ENCODE assay signal across 20 cellular contexts in genomic region chr18:75607701-75608100, GRCh38.
"Had no signal": no experiment of that assay in that cellular context is flagged by ENCODE, and none has a peak within 500 bp of the region (broad histone marks: within the 10 kb centered on the region; RNA-seq: fewer than 3 reads in every experiment).

No MANE protein-coding gene starts in this region.

- H3K9me3 ChIP-seq: gastrocnemius medialis, suprapubic skin, transverse colon, vagina had no signal

- DNase-seq: activated CD4-positive, alpha-beta T cell treated with anti-CD3 and anti-CD28 coated beads, Interleukin-2, amount 10 ng/mL, durations not matched to agents 7 days and 5 days; activated CD4-positive, CD25-positive, alpha-beta regulatory T cell; activated CD8-positive, alpha-beta T cell treated with anti-CD3 and anti-CD28 coated beads, Interleukin-2, amount 10 ng/mL, durations not matched to agents 7 days and 5 days; activated naive CD4-positive, alpha-beta T cell treated with Interleukin-2 at 50 U/mL for 16 hours; activated naive CD8-positive, alpha-beta T cell treated with anti-CD3 and anti-CD28 coated beads, Interleukin-2, amount 10 ng/mL, durations not matched to agents 7 days and 5 days; activated T-cell treated with anti-CD3 and anti-CD28 coated beads, Interleukin-2, amount 50 U/mL, for 24 hours; anterior cingulate cortex; effector memory CD8-positive, alpha-beta T cell; gastrocnemius medialis; head of caudate nucleus; stimulated activated CD4-positive, alpha-beta T cell treated with anti-CD3 and anti-CD28 coated beads, Interleukin-2, amount 100 ng/mL, for 24 hours; stimulated activated naive CD8-positive, alpha-beta T cell treated with anti-CD3 and anti-CD28 coated beads, Interleukin-15, Interleukin-2, amounts not matched to agents 100 U/mL and 50 U/mL, for 24 hours; transverse colon had no signal

- H3K27me3 Mint-ChIP-seq: activated CD4-positive, alpha-beta T cell treated with anti-CD3 and anti-CD28 coated beads, Interleukin-2, amount 10 ng/mL, durations not matched to agents 7 days and 5 days; activated naive CD8-positive, alpha-beta T cell treated with anti-CD3 and anti-CD28 coated beads, Interleukin-2, amount 10 ng/mL, durations not matched to agents 7 days and 5 days had no signal

- ATAC-seq: activated CD8-positive, alpha-beta T cell treated with anti-CD3 and anti-CD28 coated beads, Interleukin-2, amount 10 ng/mL, durations not matched to agents 7 days and 5 days; effector memory CD8-positive, alpha-beta T cell; gastrocnemius medialis; stimulated activated naive CD8-positive, alpha-beta T cell treated with anti-CD3 and anti-CD28 coated beads, Interleukin-15, Interleukin-2, amounts not matched to agents 100 U/mL and 50 U/mL, for 24 hours had no signal

- H3K36me3 ChIP-seq: cardiac muscle cell, gastrocnemius medialis, suprapubic skin, transverse colon, vagina had no signal

- H3K4me1 ChIP-seq: gastrocnemius medialis, parathyroid adenoma, suprapubic skin, transverse colon, vagina had no signal

- H3K4me3 ChIP-seq: cardiac muscle cell, gastrocnemius medialis, lung, suprapubic skin, transverse colon, vagina had no signal

- H3K4me1 Mint-ChIP-seq: activated CD4-positive, alpha-beta T cell treated with anti-CD3 and anti-CD28 coated beads, Interleukin-2, amount 10 ng/mL, durations not matched to agents 7 days and 5 days; activated naive CD8-positive, alpha-beta T cell treated with anti-CD3 and anti-CD28 coated beads, Interleukin-2, amount 10 ng/mL, durations not matched to agents 7 days and 5 days had no signal

- H3K27ac Mint-ChIP-seq: activated CD4-positive, alpha-beta T cell treated with anti-CD3 and anti-CD28 coated beads, Interleukin-2, amount 10 ng/mL, durations not matched to agents 7 days and 5 days; activated CD8-positive, alpha-beta T cell treated with anti-CD3 and anti-CD28 coated beads, Interleukin-2, amount 10 ng/mL, durations not matched to agents 7 days and 5 days; activated naive CD8-positive, alpha-beta T cell treated with anti-CD3 and anti-CD28 coated beads, Interleukin-2, amount 10 ng/mL, durations not matched to agents 7 days and 5 days; activated T-cell treated with anti-CD3 and anti-CD28 coated beads, Interleukin-2, amount 50 U/mL, for 24 hours; activated T-helper 2 cell treated with anti-CD3 and anti-CD28 coated beads, Interferon-gamma antibody, Interleukin-2, Interleukin-4, amounts not matched to agents 10 μg/mL and 5 μg/mL and 100 μg/mL, durations not matched to agents 14 hours and 24 hours and 36 hours; effector memory CD8-positive, alpha-beta T cell; nephron had no signal

- H3K27ac ChIP-seq: cardiac muscle cell, gastrocnemius medialis, parathyroid adenoma, suprapubic skin, transverse colon, vagina had no signal

- H3K36me3 Mint-ChIP-seq: activated naive CD8-positive, alpha-beta T cell treated with anti-CD3 and anti-CD28 coated beads, Interleukin-2, amount 10 ng/mL, durations not matched to agents 7 days and 5 days had no signal

- H3K27me3 ChIP-seq: cardiac muscle cell, gastrocnemius medialis, suprapubic skin, transverse colon, vagina had no signal

- H3K9me3 Mint-ChIP-seq: activated CD4-positive, alpha-beta T cell treated with anti-CD3 and anti-CD28 coated beads, Interleukin-2, amount 10 ng/mL, durations not matched to agents 7 days and 5 days; activated naive CD8-positive, alpha-beta T cell treated with anti-CD3 and anti-CD28 coated beads, Interleukin-2, amount 10 ng/mL, durations not matched to agents 7 days and 5 days; activated T-helper 2 cell treated with anti-CD3 and anti-CD28 coated beads, Interferon-gamma antibody, Interleukin-2, Interleukin-4, amounts not matched to agents 10 μg/mL and 5 μg/mL and 100 μg/mL, durations not matched to agents 14 hours and 24 hours and 36 hours had no signal

- H3K4me3 Mint-ChIP-seq: activated CD4-positive, alpha-beta T cell treated with anti-CD3 and anti-CD28 coated beads, Interleukin-2, amount 10 ng/mL, durations not matched to agents 7 days and 5 days; activated CD8-positive, alpha-beta T cell treated with anti-CD3 and anti-CD28 coated beads, Interleukin-2, amount 10 ng/mL, durations not matched to agents 7 days and 5 days; activated naive CD8-positive, alpha-beta T cell treated with anti-CD3 and anti-CD28 coated beads, Interleukin-2, amount 10 ng/mL, durations not matched to agents 7 days and 5 days; activated T-cell treated with anti-CD3 and anti-CD28 coated beads, Interleukin-2, amount 50 U/mL, for 24 hours; effector memory CD8-positive, alpha-beta T cell; nephron had no signal
